In genomic region chr9:4638968-4639367, GRCh38 we compare ENCODE assay signal across 1 cellular context.
TF ChIP-seq lines count a peak whose summit lies in the region.

No MANE protein-coding gene starts in this region.

TF ChIP-seq in WTC11, 78 proteins besides CTCF, POLR2A, EP300 and RAD21 (continued from another document):
- no peak for TF ChIP-seq ZBTB21 (CRISPR knock-in tag; IDR thresholded peaks at IDR 0.05; ENCODE audit: borderline replicate concordance)
- TF ChIP-seq PRDM15 (CRISPR knock-in tag; IDR thresholded peaks at IDR 0.05): no peak
- no peak for TF ChIP-seq ZMAT4 (CRISPR knock-in tag; IDR thresholded peaks at IDR 0.05)
- no peak for TF ChIP-seq ATF1 (CRISPR knock-in tag; IDR thresholded peaks at IDR 0.05)
- TF ChIP-seq ERG (CRISPR knock-in tag; IDR thresholded peaks at IDR 0.05): no peak
- no peak for TF ChIP-seq RELA (CRISPR knock-in tag; IDR thresholded peaks at IDR 0.05; ENCODE audit: borderline replicate concordance)
- no peak for TF ChIP-seq MYBL2 (CRISPR knock-in tag; IDR thresholded peaks at IDR 0.05)
- TF ChIP-seq RORB (CRISPR knock-in tag; IDR thresholded peaks at IDR 0.05): no peak
- no peak for TF ChIP-seq SOX15 (CRISPR knock-in tag; IDR thresholded peaks at IDR 0.05)
- no peak for TF ChIP-seq FOXK1 (CRISPR knock-in tag; IDR thresholded peaks at IDR 0.05)
- no peak for TF ChIP-seq NR1H2 (CRISPR knock-in tag; IDR thresholded peaks at IDR 0.05)
TF ChIP-seq in WTC11: peak in this region for 0.
